Comparison of ENCODE assay signal across 30 cellular contexts in genomic region chr20:49602370-49603208, GRCh38. TPM values are rescaled to one million over a fixed set of nuclear protein-coding genes. Genes with fewer than 3 reads are reported as not detected.
DNase-seq lines count a peak whose midpoint lies in the region; ATAC-seq, FAIRE-seq and TF ChIP-seq lines count a peak whose summit lies in the region.
"Had no signal": no experiment of that assay in that cellular context is flagged by ENCODE, and none has a peak within 500 bp of the region (broad histone marks: within the 10 kb centered on the region; RNA-seq: fewer than 3 reads in every experiment).

No MANE protein-coding gene starts in this region.

- no peak for FAIRE-seq in K562 (lab: Jason Lieb, UNC)
- no peak for FAIRE-seq in frontal cortex (lab: Jason Lieb, UNC)
- FAIRE-seq: GM19239, pancreas had no signal

- WGBS in K562 (ENCODE audit: insufficient coverage, low coverage, missing lambda C conversion rate): 5% methylated on average over 9 of the region's 9 CpGs

- TF ChIP-seq RAD21 in HCT116 (IDR thresholded peaks at IDR 0.05; ENCODE audit: low read depth): no peak
- no peak for TF ChIP-seq RAD21 in K562 (CRISPR knock-in tag; conservative IDR thresholded peaks at IDR 0.05 in 1 of 2, IDR thresholded peaks at IDR 0.05 in 1 of 2)

- H3K27me3 ChIP-seq in HCT116 (ENCODE audit: insufficient read depth, low read length) (no peaks in the 10 kb centered on the region), K562 (ENCODE audit: control insufficient read depth in 2 of 2, insufficient read depth in 2 of 2, low read length in 2 of 2) (peaks cover 7 to 37% of the 10 kb centered on the region in 2 experiments; a peak in 3 of 5 replicates)
- H3K27me3 ChIP-seq: pancreas had no signal

- no peaks in the 10 kb centered on the region for H3K9me2 ChIP-seq in HCT116 (ENCODE audit: insufficient read depth)

- intact Hi-C loops in activated CD4-positive, alpha-beta memory T cell treated with anti-CD3 and anti-CD28 coated beads for 36 hours (cut with micrococcal nuclease): no loop called here
- intact Hi-C loops in HCT116 (cut with micrococcal nuclease): no loop called here
- intact Hi-C loops in K562 (cut with micrococcal nuclease): no loop called here

- H3K27me3 Mint-ChIP-seq in activated CD4-positive, alpha-beta memory T cell treated with anti-CD3 and anti-CD28 coated beads, Interleukin-2, amount 10 ng/mL, durations not matched to agents 7 days and 5 days: no peaks in the 10 kb centered on the region
- no peaks in the 10 kb centered on the region for H3K27me3 Mint-ChIP-seq in activated CD4-positive, alpha-beta memory T cell treated with anti-CD3 and anti-CD28 coated beads for 36 hours
- no peaks in the 10 kb centered on the region for H3K27me3 Mint-ChIP-seq in osteocyte (ENCODE audit: unreplicated experiment)

- ATAC-seq in HCT116 (0 out of 2 replicates have a peak, but pooled peaks have one; percentile 20), K562 (no peak)
- ATAC-seq: esophagus mucosa; PC-3; stimulated activated naive CD8-positive, alpha-beta T cell treated with anti-CD3 and anti-CD28 coated beads, Interleukin-15, Interleukin-2, amounts not matched to agents 100 U/mL and 50 U/mL, for 24 hours had no signal

- H3K9me3 ChIP-seq in HCT116 (ENCODE audit: control insufficient read depth in 1 of 2, insufficient read depth in 1 of 2, low read depth in 1 of 2, low read length in 2 of 2) (no peaks in the 10 kb centered on the region), K562 (replicated peaks; ENCODE audit: control insufficient read depth, insufficient read depth, low read depth, low read length) (no peaks in the 10 kb centered on the region)
- H3K9me3 ChIP-seq: pancreas had no signal

- H3K9ac ChIP-seq in HCT116 (ENCODE audit: low read length) (no peak overlapping the region), K562 (ENCODE audit: insufficient read depth in 1 of 2, low read depth in 2 of 2, low read length in 2 of 2) (no peak overlapping the region)

- POLR2A ChIA-PET in activated CD4-positive, alpha-beta memory T cell treated with anti-CD3 and anti-CD28 coated beads, Interleukin-2, amount 10 ng/mL, durations not matched to agents 7 days and 5 days (lab: Charles Lee): interaction anchor here (1.1 to 9.8 kb wide), 3 partner anchors 8 to 61 kb away, joined by 3 to 127 read pairs (median 3); no protein-coding TSS in a partner anchor
- POLR2A ChIA-PET in activated CD4-positive, alpha-beta memory T cell treated with anti-CD3 and anti-CD28 coated beads for 36 hours (lab: Charles Lee): interaction anchor here (0.7 kb wide), 1 partner anchor 60 kb away, joined by 3 read pairs; no protein-coding TSS in a partner anchor
- POLR2A ChIA-PET in HCT116 (lab: Charles Lee) (no interaction called here), K562 (lab: Yijun Ruan, JAX) (no interaction called here)

- H4K20me1 ChIP-seq in HCT116 (ENCODE audit: insufficient read depth): no peaks in the 10 kb centered on the region
- no peaks in the 10 kb centered on the region for H4K20me1 ChIP-seq in K562 (replicated peaks; ENCODE audit: control insufficient read depth, insufficient read depth, low read length)

- CTCF ChIA-PET in activated CD4-positive, alpha-beta memory T cell treated with anti-CD3 and anti-CD28 coated beads, Interleukin-2, amount 10 ng/mL, durations not matched to agents 7 days and 5 days (lab: Charles Lee): interaction anchor here (10.5 kb wide), 1 partner anchor 62 kb away, joined by 343 read pairs; no protein-coding TSS in a partner anchor
- CTCF ChIA-PET in activated CD4-positive, alpha-beta memory T cell treated with anti-CD3 and anti-CD28 coated beads for 36 hours (lab: Charles Lee): interaction anchor here (0.5 to 21.5 kb wide), 5 partner anchors 8 to 345 kb away, joined by 3 to 764 read pairs (median 3); no protein-coding TSS in a partner anchor
- CTCF ChIA-PET in HCT116 (lab: Charles Lee) (interaction anchor here (0.8 to 1.6 kb wide), 2 partner anchors 8 to 60 kb away, joined by 4 to 21 read pairs; no protein-coding TSS in a partner anchor), K562 (lab: Yijun Ruan, JAX; ENCODE audit: low intra/inter-chr PET ratio) (interaction anchor here (1.0 to 1.2 kb wide), 2 partner anchors 61 to 268 kb away, joined by 3 to 7 read pairs; no protein-coding TSS in a partner anchor)

- H3K4me3 ChIP-seq in HCT116 (replicated peaks in 1 of 2; ENCODE audit: low read depth in 1 of 2, low read length in 2 of 2): no peak overlapping the region
- H3K4me3 ChIP-seq in K562: no peak overlapping the region
- H3K4me3 ChIP-seq: pancreas, SK-N-MC had no signal

- peaks cover 6 to 9% of the 10 kb centered on the region in 2 experiments; a peak in 3 of 4 replicates for H3K4me1 ChIP-seq in HCT116 (ENCODE audit: control insufficient read depth in 1 of 2, insufficient read depth in 2 of 2, low read length in 2 of 2)
- no peaks in the 10 kb centered on the region for H3K4me1 ChIP-seq in K562 (replicated peaks in 1 of 2; ENCODE audit: control insufficient read depth in 2 of 2, insufficient read depth in 2 of 2, low read length in 2 of 2)
- H3K4me1 ChIP-seq: pancreas had no signal

- peaks cover 57% of the 10 kb centered on the region for H3K36me3 Mint-ChIP-seq in activated CD4-positive, alpha-beta memory T cell treated with anti-CD3 and anti-CD28 coated beads, Interleukin-2, amount 10 ng/mL, durations not matched to agents 7 days and 5 days (ENCODE audit: low read depth)
- peaks cover 32% of the 10 kb centered on the region for H3K36me3 Mint-ChIP-seq in activated CD4-positive, alpha-beta memory T cell treated with anti-CD3 and anti-CD28 coated beads for 36 hours
- no peaks in the 10 kb centered on the region for H3K36me3 Mint-ChIP-seq in osteocyte (ENCODE audit: unreplicated experiment)
- H3K36me3 Mint-ChIP-seq: CD4-positive, alpha-beta memory T cell had no signal

- no peaks in the 10 kb centered on the region for H3K79me2 ChIP-seq in HCT116 (ENCODE audit: insufficient read depth, low read length)
- H3K79me2 ChIP-seq in K562 (ENCODE audit: control insufficient read depth, insufficient read depth, low read length): no peaks in the 10 kb centered on the region

- no peak for TF ChIP-seq EP300 in K562 (IDR thresholded peaks at IDR 0.05; ENCODE audit: low read length)

- TF ChIP-seq POLR2A in HCT116 (IDR thresholded peaks at IDR 0.05; ENCODE audit: borderline replicate concordance, extremely low read depth, insufficient read depth, insufficient read length): no peak
- TF ChIP-seq POLR2A in K562 (conservative IDR thresholded peaks at IDR 0.05): no peak

- H3K4me2 ChIP-seq in HCT116 (ENCODE audit: low read length) (no peak overlapping the region), K562 (ENCODE audit: insufficient read depth, low read length) (no peak overlapping the region)

- TF ChIP-seq CTCF in HCT116 (IDR thresholded peaks at IDR 0.05 in 2 of 3, conservative IDR thresholded peaks at IDR 0.05 in 1 of 3; ENCODE audit: borderline replicate concordance in 1 of 3, insufficient read depth in 1 of 3, low read depth in 2 of 3, low read length in 2 of 3) (no peak), K562 (IDR thresholded peaks at IDR 0.05 in 2 of 3, conservative IDR thresholded peaks at IDR 0.05 in 1 of 3; ENCODE audit: insufficient read depth in 2 of 3, low read depth in 1 of 3, low read length in 3 of 3) (no peak), osteocyte (IDR thresholded peaks at IDR 0.05) (no peak)

- BruUV-seq in HCT116 (replicated peaks; lab: Mats Ljungman, UMichigan): no TSS peak
- no TSS peak for BruUV-seq in K562 (replicated peaks; lab: Mats Ljungman, UMichigan)

- peaks cover 56% of the 10 kb centered on the region for H3K4me1 Mint-ChIP-seq in activated CD4-positive, alpha-beta memory T cell treated with anti-CD3 and anti-CD28 coated beads, Interleukin-2, amount 10 ng/mL, durations not matched to agents 7 days and 5 days
- peaks cover 17% of the 10 kb centered on the region for H3K4me1 Mint-ChIP-seq in activated CD4-positive, alpha-beta memory T cell treated with anti-CD3 and anti-CD28 coated beads for 36 hours (ENCODE audit: low read depth)
- peaks cover 44% of the 10 kb centered on the region for H3K4me1 Mint-ChIP-seq in osteocyte (ENCODE audit: unreplicated experiment)
- H3K4me1 Mint-ChIP-seq: endodermal cell, neural crest cell had no signal

- H2AFZ ChIP-seq in HCT116 (ENCODE audit: low read depth, low read length, poor library complexity, severe bottlenecking): no peak overlapping the region
- no peak overlapping the region for H2AFZ ChIP-seq in K562 (ENCODE audit: low read depth, low read length)

- no peaks in the 10 kb centered on the region for H3K36me3 ChIP-seq in HCT116 (ENCODE audit: control insufficient read depth in 1 of 2, insufficient read depth in 2 of 2, low read length in 2 of 2)
- no peaks in the 10 kb centered on the region for H3K36me3 ChIP-seq in K562 (ENCODE audit: control insufficient read depth, insufficient read depth, low read length)
- H3K36me3 ChIP-seq: pancreas had no signal

- no peaks in the 10 kb centered on the region for H3K9me3 Mint-ChIP-seq in activated CD4-positive, alpha-beta memory T cell treated with anti-CD3 and anti-CD28 coated beads, Interleukin-2, amount 10 ng/mL, durations not matched to agents 7 days and 5 days
- peaks cover 3% of the 10 kb centered on the region for H3K9me3 Mint-ChIP-seq in activated CD4-positive, alpha-beta memory T cell treated with anti-CD3 and anti-CD28 coated beads for 36 hours
- H3K9me3 Mint-ChIP-seq in osteocyte (ENCODE audit: unreplicated experiment): no peaks in the 10 kb centered on the region
- H3K9me3 Mint-ChIP-seq: CD4-positive, alpha-beta memory T cell; endodermal cell; neural crest cell had no signal

- in situ Hi-C loops in K562 (cut with MboI): loop anchor here (10.0 kb wide), 1 partner anchor 58 kb away; no protein-coding TSS in a partner anchor

- no peak for DNase-seq in activated CD4-positive, alpha-beta memory T cell treated with anti-CD3 and anti-CD28 coated beads, Interleukin-2, amount 10 ng/mL, durations not matched to agents 7 days and 5 days
- no peak for DNase-seq in activated CD4-positive, alpha-beta memory T cell treated with anti-CD3 and anti-CD28 coated beads for 36 hours
- DNase-seq in HCT116 (ENCODE audit: low read depth, low spot score): no peak
- DNase-seq in K562 (ENCODE audit: extremely low read depth in 1 of 4, low spot score in 3 of 4): no peak
- no peak for DNase-seq in osteocyte (ENCODE audit: extremely low spot score, unreplicated experiment)
- DNase-seq in NCI-H2029 (lab: John Stamatoyannopoulos, UW): no peak
- DNase-seq in AG20443 (ENCODE audit: low spot score): no peak
- DNase-seq in frontal cortex (ENCODE audit: low spot score in 2 of 2): no peak
- DNase-seq: activated CD4-positive, alpha-beta T cell treated with anti-CD3 and anti-CD28 coated beads, Interleukin-2, amount 50 U/mL, for 48 hours; activated gamma-delta T cell; activated T-cell treated with anti-CD3 and anti-CD28 coated beads for 4 hours; AML-193; CD4-positive, alpha-beta memory T cell; foreskin melanocyte; hippocampal formation; mammary epithelial cell; NCI-H1105; NCI-H187 treated with DMSO at 0.1 percent for 48 hours; stimulated activated CD4-positive, alpha-beta T cell treated with anti-CD3 and anti-CD28 coated beads, Interleukin-1b, Interleukin-23, amount 100 ng/mL, for 48 hours; stimulated activated naive CD8-positive, alpha-beta T cell treated with anti-CD3 and anti-CD28 coated beads, Interleukin-15, Interleukin-2, amounts not matched to agents 100 U/mL and 50 U/mL, for 24 hours; T-helper 1 cell had no signal

- H3K27ac ChIP-seq in HCT116 (ENCODE audit: low read depth, low read length): no peak overlapping the region
- H3K27ac ChIP-seq in K562 (ENCODE audit: extremely low read depth, low read depth, low read length): no peak overlapping the region
- H3K27ac ChIP-seq: pancreas, SK-N-MC had no signal

- peak overlapping the region; percentile 4 for H3K27ac Mint-ChIP-seq in activated CD4-positive, alpha-beta memory T cell treated with anti-CD3 and anti-CD28 coated beads, Interleukin-2, amount 10 ng/mL, durations not matched to agents 7 days and 5 days
- no peak overlapping the region for H3K27ac Mint-ChIP-seq in activated CD4-positive, alpha-beta memory T cell treated with anti-CD3 and anti-CD28 coated beads for 36 hours
- peak overlapping the region; percentile 63 for H3K27ac Mint-ChIP-seq in osteocyte (ENCODE audit: unreplicated experiment)
- H3K27ac Mint-ChIP-seq: CD4-positive, alpha-beta memory T cell; endodermal cell had no signal

- no peak overlapping the region for H3K4me3 Mint-ChIP-seq in activated CD4-positive, alpha-beta memory T cell treated with anti-CD3 and anti-CD28 coated beads, Interleukin-2, amount 10 ng/mL, durations not matched to agents 7 days and 5 days
- no peak overlapping the region for H3K4me3 Mint-ChIP-seq in activated CD4-positive, alpha-beta memory T cell treated with anti-CD3 and anti-CD28 coated beads for 36 hours
- no peak overlapping the region for H3K4me3 Mint-ChIP-seq in osteocyte (ENCODE audit: unreplicated experiment)
- H3K4me3 Mint-ChIP-seq: CD4-positive, alpha-beta memory T cell; endodermal cell; neural crest cell had no signal

- RAD21 ChIA-PET in HCT116 (lab: Charles Lee; ENCODE audit: low non-redundant PET in 1 of 2, low total read pairs in 2 of 2, uncharacterized antibody in 2 of 2, unreplicated experiment in 2 of 2): no interaction called here

- no peaks in the 10 kb centered on the region for H3K9me1 ChIP-seq in K562 (ENCODE audit: control insufficient read depth, insufficient read depth, low read length)

RNA-seq across cellular contexts. Expression of gene PTGIS, which starts 34.7 kb away (rescaled TPM):
- 1 to 10 TPM; 1.6 to 2.8 TPM for total RNA-seq in activated CD4-positive, alpha-beta memory T cell treated with anti-CD3 and anti-CD28 coated beads, Interleukin-2, amount 10 ng/mL, durations not matched to agents 7 days and 5 days
- 1 to 10 TPM; 1.8 TPM for total RNA-seq in activated CD4-positive, alpha-beta memory T cell treated with anti-CD3 and anti-CD28 coated beads for 36 hours
- total RNA-seq in HCT116 (2021; ENCODE audit: unreplicated experiment) (0.25 TPM), K562 (2014; rRNA removed) (not detected in 2 replicates), K562 (2014; rRNA removed; fragmentation: Illumina TruSeq; extraction: Trizol) (not detected in 2 replicates), K562 (2015; rRNA removed; fragmentation: Illumina TruSeq; extraction: Trizol) (not detected in 2 replicates), K562 (2021) (0.16 TPM in 1 of 2 replicates, not detected in the other), osteocyte (67.6 and 72.1 TPM in 2 replicates), frontal cortex (7.7 TPM)
- not detected in 2 replicates for polyA plus RNA-seq in HCT116 (2012)
- not detected in 2 replicates for total RNA-seq in K562 (2011; cell fraction: chromatin; rRNA removed; ENCODE audit: low replicate concordance)
- total RNA-seq in K562 (2011; cell fraction: nucleolus; rRNA removed): not detected in 2 replicates
- not detected in 2 replicates for total RNA-seq in K562 (2011; cell fraction: nucleoplasm; rRNA removed)
- polyA plus RNA-seq in K562 (2011; rRNA removed) (not detected in 2 replicates), K562 (2014; fragmentation: Illumina TruSeq; extraction: Trizol) (not detected in 2 replicates), K562 (2014; fragmentation: Nextera tagmentation; extraction: Ambion mirVana) (not detected), K562 (2014; rRNA removed) (not detected in 2 replicates)
- polyA plus RNA-seq in K562 (2011; cell fraction: cytosol; rRNA removed): 0.01 TPM in 1 of 2 replicates, not detected in the other
- not detected in 2 replicates for polyA plus RNA-seq in K562 (2011; cell fraction: nucleus; rRNA removed)
- not detected in 2 replicates for polyA plus RNA-seq in K562 (2012)
- not detected in 2 replicates for polyA minus RNA-seq in K562 (2011; rRNA and poly(A)+ RNA removed)
- not detected in 2 replicates for polyA minus RNA-seq in K562 (2011; cell fraction: cytosol; rRNA and poly(A)+ RNA removed)
- polyA minus RNA-seq in K562 (2011; cell fraction: nucleus; rRNA and poly(A)+ RNA removed): not detected in 2 replicates
- total RNA-seq: CD4-positive, alpha-beta memory T cell; H4; HT-29 had no signal
- polyA plus RNA-seq: CD4-positive, alpha-beta memory T cell; mammary epithelial cell had no signal

Comparison
In these comparisons a context has a peak if more than half of its experiments do, and no peak if none do; other contexts are left out.
1. POLR2A ChIA-PET loops: an anchor here in activated CD4-positive, alpha-beta memory T cell treated with anti-CD3 and anti-CD28 coated beads, Interleukin-2, amount 10 ng/mL, durations not matched to agents 7 days and 5 days (1.1 to 9.8 kb wide) and activated CD4-positive, alpha-beta memory T cell treated with anti-CD3 and anti-CD28 coated beads for 36 hours (0.7 kb wide); none called in HCT116 and K562.